In genomic region chr3:40930772-40931171, GRCh38 we compare ENCODE assay signal across 17 cellular contexts.
"Had no signal": no experiment of that assay in that cellular context is flagged by ENCODE, and none has a peak within 500 bp of the region (broad histone marks: within the 10 kb centered on the region; RNA-seq: fewer than 3 reads in every experiment).

No MANE protein-coding gene starts in this region.

- DNase-seq: colonic mucosa; esophagus squamous epithelium; foreskin fibroblast; glutamatergic neuron; immature natural killer cell; kidney; left cardiac atrium; natural killer cell; stimulated activated CD4-positive, alpha-beta T cell treated with anti-CD3 and anti-CD28 coated beads, Interleukin-15, amount 100 ng/mL, for 24 hours; stimulated activated CD4-positive, alpha-beta T cell treated with anti-CD3 and anti-CD28 coated beads, Interleukin-1b, Interleukin-23, amount 100 ng/mL, for 48 hours; stimulated activated CD4-positive, alpha-beta T cell treated with anti-CD3 and anti-CD28 coated beads, Interleukin-4, amount 100 ng/mL, for 24 hours; stimulated activated naive CD4-positive, alpha-beta T cell; substantia nigra had no signal

- H3K27me3 ChIP-seq: colonic mucosa, esophagus squamous epithelium, gastroesophageal sphincter, stomach had no signal

- H3K27ac ChIP-seq: colonic mucosa, esophagus squamous epithelium, gastroesophageal sphincter, stomach, thoracic aorta had no signal

- H3K4me3 ChIP-seq: colonic mucosa, esophagus squamous epithelium, gastroesophageal sphincter, stomach, thoracic aorta had no signal

- ATAC-seq: gastroesophageal sphincter, left cardiac atrium had no signal

- H3K36me3 ChIP-seq: colonic mucosa, esophagus squamous epithelium, gastroesophageal sphincter, stomach, thoracic aorta had no signal

- H3K9me3 ChIP-seq: colonic mucosa, esophagus squamous epithelium, thoracic aorta had no signal

- FAIRE-seq: kidney, urothelium cell line had no signal

- H3K4me1 ChIP-seq: colonic mucosa, esophagus squamous epithelium, gastroesophageal sphincter had no signal
